In genomic region chr10:103918053-103918846, GRCh38 we compare ENCODE assay signal across 8 cellular contexts. TPM values are rescaled to one million over a fixed set of nuclear protein-coding genes. Genes with fewer than 3 reads are reported as not detected.
DNase-seq lines count a peak whose midpoint lies in the region; ATAC-seq and TF ChIP-seq lines count a peak whose summit lies in the region.

A gene with protein sequence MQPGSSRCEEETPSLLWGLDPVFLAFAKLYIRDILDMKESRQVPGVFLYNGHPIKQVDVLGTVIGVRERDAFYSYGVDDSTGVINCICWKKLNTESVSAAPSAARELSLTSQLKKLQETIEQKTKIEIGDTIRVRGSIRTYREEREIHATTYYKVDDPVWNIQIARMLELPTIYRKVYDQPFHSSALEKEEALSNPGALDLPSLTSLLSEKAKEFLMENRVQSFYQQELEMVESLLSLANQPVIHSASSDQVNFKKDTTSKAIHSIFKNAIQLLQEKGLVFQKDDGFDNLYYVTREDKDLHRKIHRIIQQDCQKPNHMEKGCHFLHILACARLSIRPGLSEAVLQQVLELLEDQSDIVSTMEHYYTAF (minus strand): TSS chr10:103918184. CDS start chr10:103917594, 590 bp downstream.

- TF ChIP-seq CTCF in GM13976 (IDR thresholded peaks at IDR 0.05; ENCODE audit: borderline replicate concordance, control extremely low read depth, extremely low read depth, insufficient read depth, missing control alignments), result no peak
- no peak for TF ChIP-seq CTCF in left ventricle myocardium inferior (IDR thresholded peaks at IDR 0.05; ENCODE audit: borderline replicate concordance)
- TF ChIP-seq CTCF in prostate gland (IDR thresholded peaks at IDR 0.05), result no peak

- TF ChIP-seq POLR2A in prostate gland (IDR thresholded peaks at IDR 0.05), result peak; percentile 89

- peaks cover 6% of the 10 kb centered on the region for H3K9me3 ChIP-seq in left ventricle myocardium inferior (replicated peaks)
- H3K9me3 ChIP-seq in prostate gland, result no peaks in the 10 kb centered on the region

- peak; percentile 88 for ATAC-seq in HG02870 (IDR thresholded peaks at IDR 0.05; ENCODE audit: unreplicated experiment)

- intact Hi-C loops in T-helper 1 cell treated with Interleukin-12 subunit alpha and Interleukin-12 subunit beta and Interleukin-4 antibody, amounts not matched to agents 30 ng/mL and 1 ng/mL, for 36 hours (cut with micrococcal nuclease), result loop anchor here (1.0 to 5.0 kb wide), 12 partner anchors 10 to 551 kb away; partner anchors contain the start of genes ATP5MK, CFAP43, CFAP58 and GSTO2
- intact Hi-C loops in left ventricle myocardium inferior (cut with micrococcal nuclease), result no loop called here
- intact Hi-C loops in prostate gland (cut with DNase I), result loop anchor here (1.0 kb wide), 1 partner anchor 49 kb away; the partner anchor contains the start of gene SLK

- H3K36me3 ChIP-seq in left ventricle myocardium inferior, result peaks cover under 1% of the 10 kb centered on the region
- no peaks in the 10 kb centered on the region for H3K36me3 ChIP-seq in prostate gland
- no peaks in the 10 kb centered on the region for H3K36me3 ChIP-seq in urinary bladder (ENCODE audit: insufficient read depth)

- in situ Hi-C loops in GM13976 (cut with MboI; ENCODE audit: low sequenced_read_pairs, unreplicated experiment), result no loop called here

- WGBS in prostate gland, result under 1% methylated on average over 51 of the region's 53 CpGs
- WGBS in urinary bladder, result under 1% methylated on average over 53 of the region's 53 CpGs

- H3K4me1 ChIP-seq in left ventricle myocardium inferior (peaks cover 52% of the 10 kb centered on the region), prostate gland (replicated peaks) (peaks cover 7% of the 10 kb centered on the region), urinary bladder (ENCODE audit: insufficient read depth) (peaks cover 2% of the 10 kb centered on the region)

- H3K27ac ChIP-seq in left ventricle myocardium inferior (replicated peaks), result peak within 1 kb of the TSS; percentile 98
- peak within 1 kb of the TSS; percentile 84 to 94 for H3K27ac ChIP-seq in prostate gland
- H3K27ac ChIP-seq in urinary bladder (ENCODE audit: low read depth), result peak within 1 kb of the TSS; percentile 85

- H3K4me3 ChIP-seq in left ventricle myocardium inferior, result peak within 1 kb of the TSS; percentile 78
- peak within 1 kb of the TSS; percentile 56 to 63 for H3K4me3 ChIP-seq in prostate gland
- peak within 1 kb of the TSS; percentile 44 for H3K4me3 ChIP-seq in urinary bladder (ENCODE audit: low read depth, low read length)

- H3K27me3 ChIP-seq in left ventricle myocardium inferior (ENCODE audit: low read depth), result no peaks in the 10 kb centered on the region
- H3K27me3 ChIP-seq in prostate gland (replicated peaks; ENCODE audit: insufficient read depth), result no peaks in the 10 kb centered on the region

- peak; percentile 98 for DNase-seq in GM13976 (ENCODE audit: low spot score)
- peak; percentile 96 for DNase-seq in NCI-H146 treated with DMSO at 0.1 percent for 48 hours (lab: John Stamatoyannopoulos, UW; ENCODE audit: unreplicated experiment)
- DNase-seq in amniotic stem cell (lab: John Stamatoyannopoulos, UW), result peak; percentile 93
- DNase-seq in left ventricle myocardium inferior, result peak; percentile 98
- DNase-seq in prostate gland (ENCODE audit: low spot score), result peak; percentile 97

RNA-seq across cellular contexts. Expression of the gene that starts here (rescaled TPM):
- 30.2 and 31.9 TPM in 2 replicates for total RNA-seq in T-helper 1 cell treated with Interleukin-12 subunit alpha and Interleukin-12 subunit beta and Interleukin-4 antibody, amounts not matched to agents 30 ng/mL and 1 ng/mL, for 36 hours
- total RNA-seq in left ventricle myocardium inferior, result 30.7 TPM
- total RNA-seq in prostate gland, result 10 to 100 TPM; 15.5 to 42.7 TPM
- 18.3 TPM for total RNA-seq in urinary bladder
- polyA plus RNA-seq in urinary bladder, result 22.6 TPM

Comparison
In these comparisons a context has a peak if more than half of its experiments do, and no peak if none do; other contexts are left out.
1. Peak in every context shown above with its lines: DNase-seq, ATAC-seq, H3K4me3 ChIP-seq and H3K27ac ChIP-seq.